In genomic region chr4:15688056-15688455, GRCh38 we compare ENCODE assay signal across 1 cellular context.
TF ChIP-seq lines count a peak whose summit lies in the region.

No MANE protein-coding gene starts in this region.

TF ChIP-seq in WTC11, 78 proteins besides CTCF, POLR2A, EP300 and RAD21 (continued from another document):
- TF ChIP-seq, protein P1, sequence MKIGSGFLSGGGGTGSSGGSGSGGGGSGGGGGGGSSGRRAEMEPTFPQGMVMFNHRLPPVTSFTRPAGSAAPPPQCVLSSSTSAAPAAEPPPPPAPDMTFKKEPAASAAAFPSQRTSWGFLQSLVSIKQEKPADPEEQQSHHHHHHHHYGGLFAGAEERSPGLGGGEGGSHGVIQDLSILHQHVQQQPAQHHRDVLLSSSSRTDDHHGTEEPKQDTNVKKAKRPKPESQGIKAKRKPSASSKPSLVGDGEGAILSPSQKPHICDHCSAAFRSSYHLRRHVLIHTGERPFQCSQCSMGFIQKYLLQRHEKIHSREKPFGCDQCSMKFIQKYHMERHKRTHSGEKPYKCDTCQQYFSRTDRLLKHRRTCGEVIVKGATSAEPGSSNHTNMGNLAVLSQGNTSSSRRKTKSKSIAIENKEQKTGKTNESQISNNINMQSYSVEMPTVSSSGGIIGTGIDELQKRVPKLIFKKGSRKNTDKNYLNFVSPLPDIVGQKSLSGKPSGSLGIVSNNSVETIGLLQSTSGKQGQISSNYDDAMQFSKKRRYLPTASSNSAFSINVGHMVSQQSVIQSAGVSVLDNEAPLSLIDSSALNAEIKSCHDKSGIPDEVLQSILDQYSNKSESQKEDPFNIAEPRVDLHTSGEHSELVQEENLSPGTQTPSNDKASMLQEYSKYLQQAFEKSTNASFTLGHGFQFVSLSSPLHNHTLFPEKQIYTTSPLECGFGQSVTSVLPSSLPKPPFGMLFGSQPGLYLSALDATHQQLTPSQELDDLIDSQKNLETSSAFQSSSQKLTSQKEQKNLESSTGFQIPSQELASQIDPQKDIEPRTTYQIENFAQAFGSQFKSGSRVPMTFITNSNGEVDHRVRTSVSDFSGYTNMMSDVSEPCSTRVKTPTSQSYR (CRISPR knock-in tag; IDR thresholded peaks at IDR 0.05): no peak
- TF ChIP-seq FOXP4 (CRISPR knock-in tag; IDR thresholded peaks at IDR 0.05): no peak
- no peak for TF ChIP-seq E2F5 (CRISPR knock-in tag; IDR thresholded peaks at IDR 0.05)
- TF ChIP-seq ZNF263 (CRISPR knock-in tag; IDR thresholded peaks at IDR 0.05; ENCODE audit: low read depth): no peak
- no peak for TF ChIP-seq SMAD3 (CRISPR knock-in tag; IDR thresholded peaks at IDR 0.05; ENCODE audit: borderline replicate concordance)
